14 cellular contexts compared by ENCODE assay signal in the genomic region with DNA sequence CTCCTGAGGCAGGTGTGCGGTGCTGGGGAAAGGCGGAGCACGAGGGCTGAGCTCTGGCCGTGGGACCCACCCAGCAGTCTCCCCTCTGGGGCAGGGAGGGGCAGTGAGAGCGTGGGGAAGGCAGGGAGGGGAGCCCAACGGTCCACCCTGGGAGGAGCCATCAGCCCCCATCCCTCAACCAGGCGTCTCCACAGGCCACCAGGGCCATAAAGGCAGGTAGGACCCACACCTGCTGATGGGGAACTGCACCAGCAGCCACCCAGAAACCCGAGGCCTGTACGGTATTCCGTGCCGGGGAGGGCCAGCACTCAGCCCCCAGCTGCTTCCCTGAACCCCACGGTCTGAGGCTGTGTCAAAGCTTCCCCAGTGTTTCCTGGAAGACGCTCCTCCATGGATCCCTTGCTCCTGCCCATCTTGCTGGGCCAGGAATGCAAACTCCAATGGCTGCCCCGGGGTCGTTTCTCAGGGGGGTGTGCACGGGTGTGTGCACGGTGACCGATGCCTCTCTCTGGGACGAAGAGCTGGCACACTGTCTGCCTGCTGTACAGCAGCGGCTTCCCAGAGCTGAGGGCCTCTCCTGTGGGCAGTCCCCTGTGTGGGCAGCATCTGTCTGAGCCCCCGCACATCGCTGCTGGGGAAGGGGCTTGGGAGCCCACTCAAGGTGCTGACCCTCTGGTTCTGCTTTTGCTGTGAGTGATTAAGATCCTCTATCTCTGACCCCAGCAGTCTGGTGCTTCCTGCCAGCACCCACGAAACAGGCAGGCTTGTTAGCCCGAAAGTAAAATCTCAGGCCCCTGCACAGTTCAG. TPM values are rescaled to one million over a fixed set of nuclear protein-coding genes. Genes with fewer than 3 reads are reported as not detected.
A peak's percentile ranks its signal among the peaks of the same experiment; 100 is the strongest.
DNase-seq lines count a peak whose midpoint lies in the region; ATAC-seq and TF ChIP-seq lines count a peak whose summit lies in the region.
"Had no signal": no experiment of that assay in that cellular context is flagged by ENCODE, and none has a peak within 500 bp of the region (broad histone marks: within the 10 kb centered on the region; RNA-seq: fewer than 3 reads in every experiment).

No MANE protein-coding gene starts in this region.

- H3K4me1 ChIP-seq in left ventricle myocardium inferior (peaks cover 21% of the 10 kb centered on the region), gastroesophageal sphincter (no peaks in the 10 kb centered on the region)

- no peak for ATAC-seq in Right ventricle myocardium inferior
- ATAC-seq in activated naive CD8-positive, alpha-beta T cell treated with anti-CD3 and anti-CD28 coated beads, Interleukin-2, amount 50 U/mL, for 24 hours = no peak
- no peak for ATAC-seq in gastroesophageal sphincter
- ATAC-seq: heart left ventricle, pancreas had no signal

- TF ChIP-seq EP300 in gastroesophageal sphincter (IDR thresholded peaks at IDR 0.05) = no peak

- TF ChIP-seq POLR2A in erythroblast (IDR thresholded peaks at IDR 0.05; ENCODE audit: low read length) (no peak), gastroesophageal sphincter (IDR thresholded peaks at IDR 0.05) (no peak)

- intact Hi-C loops in Right ventricle myocardium inferior (cut with DNase I) (no loop called here), left ventricle myocardium inferior (cut with micrococcal nuclease) (no loop called here)

- no peak overlapping the region for H3K27ac ChIP-seq in left ventricle myocardium inferior (replicated peaks)
- H3K27ac ChIP-seq in gastroesophageal sphincter = no peak overlapping the region
- H3K27ac ChIP-seq: heart left ventricle, pancreas had no signal

- no peaks in the 10 kb centered on the region for H3K9me3 Mint-ChIP-seq in activated naive CD8-positive, alpha-beta T cell treated with anti-CD3 and anti-CD28 coated beads, Interleukin-2, amount 50 U/mL, for 24 hours
- no peaks in the 10 kb centered on the region for H3K9me3 Mint-ChIP-seq in mesothelial cell of epicardium
- H3K9me3 Mint-ChIP-seq: T-helper 1 cell treated with Interleukin-12 subunit alpha and Interleukin-12 subunit beta and Interleukin-4 antibody, amounts not matched to agents 30 μg/mL and 1 μg/mL, for 36 hours had no signal

- DNase-seq in Right ventricle myocardium inferior (ENCODE audit: missing footprints) = peak; percentile 40
- no peak for DNase-seq in left ventricle myocardium inferior
- peak; percentile 1 for DNase-seq in activated naive CD8-positive, alpha-beta T cell treated with anti-CD3 and anti-CD28 coated beads, Interleukin-2, amount 50 U/mL, for 24 hours
- peak; percentile 8 to 35 for DNase-seq in mesothelial cell of epicardium (ENCODE audit: low spot score in 2 of 2, unreplicated experiment in 2 of 2)
- peak; percentile 39 for DNase-seq in ureter (ENCODE audit: low spot score)
- no peak for DNase-seq in erythroblast (lab: John Stamatoyannopoulos, UW)
- no peak for DNase-seq in NCI-H146 treated with DMSO at 0.1 percent for 48 hours (lab: John Stamatoyannopoulos, UW; ENCODE audit: unreplicated experiment)
- DNase-seq: dermis blood vessel endothelial cell; NCI-H748 treated with DMSO at 0.1 percent for 48 hours; stimulated activated naive CD4-positive, alpha-beta T cell treated with Interleukin-2 at 50 U/mL for 16 hours had no signal

- WGBS in gastroesophageal sphincter (ENCODE audit: low coverage in 1 of 2), 2 donors = no CpG with 5 or more reads among the region's 24 CpGs

- H3K27me3 ChIP-seq in left ventricle myocardium inferior (ENCODE audit: low read depth) (no peaks in the 10 kb centered on the region), gastroesophageal sphincter (no peaks in the 10 kb centered on the region)
- H3K27me3 ChIP-seq: heart left ventricle, pancreas had no signal

- H3K36me3 Mint-ChIP-seq in activated naive CD8-positive, alpha-beta T cell treated with anti-CD3 and anti-CD28 coated beads, Interleukin-2, amount 50 U/mL, for 24 hours (ENCODE audit: low read depth) = no peaks in the 10 kb centered on the region
- H3K36me3 Mint-ChIP-seq in mesothelial cell of epicardium = no peaks in the 10 kb centered on the region

- H3K4me3 Mint-ChIP-seq in activated naive CD8-positive, alpha-beta T cell treated with anti-CD3 and anti-CD28 coated beads, Interleukin-2, amount 50 U/mL, for 24 hours = no peak overlapping the region
- H3K4me3 Mint-ChIP-seq in mesothelial cell of epicardium = no peak overlapping the region
- H3K4me3 Mint-ChIP-seq: T-helper 1 cell treated with Interleukin-12 subunit alpha and Interleukin-12 subunit beta and Interleukin-4 antibody, amounts not matched to agents 30 μg/mL and 1 μg/mL, for 36 hours had no signal

- H3K27ac Mint-ChIP-seq in activated naive CD8-positive, alpha-beta T cell treated with anti-CD3 and anti-CD28 coated beads, Interleukin-2, amount 50 U/mL, for 24 hours = no peak overlapping the region
- H3K27ac Mint-ChIP-seq in mesothelial cell of epicardium = no peak overlapping the region
- H3K27ac Mint-ChIP-seq: T-helper 1 cell treated with Interleukin-12 subunit alpha and Interleukin-12 subunit beta and Interleukin-4 antibody, amounts not matched to agents 30 μg/mL and 1 μg/mL, for 36 hours had no signal

- H3K4me3 ChIP-seq in left ventricle myocardium inferior = no peak overlapping the region
- no peak overlapping the region for H3K4me3 ChIP-seq in gastroesophageal sphincter
- H3K4me3 ChIP-seq: heart left ventricle, pancreas had no signal

- H3K9me3 ChIP-seq in left ventricle myocardium inferior (replicated peaks) (no peaks in the 10 kb centered on the region), gastroesophageal sphincter (no peaks in the 10 kb centered on the region)
- H3K9me3 ChIP-seq: heart left ventricle, pancreas had no signal

- no peaks in the 10 kb centered on the region for H3K27me3 Mint-ChIP-seq in activated naive CD8-positive, alpha-beta T cell treated with anti-CD3 and anti-CD28 coated beads, Interleukin-2, amount 50 U/mL, for 24 hours
- H3K27me3 Mint-ChIP-seq in mesothelial cell of epicardium (ENCODE audit: low read depth) = no peaks in the 10 kb centered on the region

- H3K36me3 ChIP-seq in left ventricle myocardium inferior (no peaks in the 10 kb centered on the region), gastroesophageal sphincter (no peaks in the 10 kb centered on the region)
- H3K36me3 ChIP-seq: heart left ventricle, pancreas had no signal

- no peaks in the 10 kb centered on the region for H3K4me1 Mint-ChIP-seq in activated naive CD8-positive, alpha-beta T cell treated with anti-CD3 and anti-CD28 coated beads, Interleukin-2, amount 50 U/mL, for 24 hours
- H3K4me1 Mint-ChIP-seq in mesothelial cell of epicardium = peaks cover 7% of the 10 kb centered on the region

- TF ChIP-seq CTCF in left ventricle myocardium inferior (IDR thresholded peaks at IDR 0.05; ENCODE audit: borderline replicate concordance) = no peak
- no peak for TF ChIP-seq CTCF in mesothelial cell of epicardium (IDR thresholded peaks at IDR 0.05; ENCODE audit: unreplicated experiment)
- no peak for TF ChIP-seq CTCF in gastroesophageal sphincter (IDR thresholded peaks at IDR 0.05)

RNA-seq across cellular contexts. Expression of gene METRNL, which starts 17.2 kb away (rescaled TPM):
- 70.1 TPM for total RNA-seq in Right ventricle myocardium inferior
- total RNA-seq in left ventricle myocardium inferior = 75.2 TPM
- 105 to 106 TPM (median 106 TPM) in 3 replicates for total RNA-seq in mesothelial cell of epicardium
- 74.4 TPM for total RNA-seq in ureter
- total RNA-seq in gastroesophageal sphincter = 10 to 100 TPM; 41.1 to 82.6 (median 66.3) TPM

Comparison
In these comparisons a context has a peak if more than half of its experiments do, and no peak if none do; other contexts are left out.
1. DNase-seq: peak in Right ventricle myocardium inferior (single experiment), activated naive CD8-positive, alpha-beta T cell treated with anti-CD3 and anti-CD28 coated beads, Interleukin-2, amount 50 U/mL, for 24 hours (single experiment), mesothelial cell of epicardium (2 of 2) and ureter (single experiment); none in left ventricle myocardium inferior (single experiment), erythroblast (0 of 2) and NCI-H146 treated with DMSO at 0.1 percent for 48 hours (single experiment).